In genomic region chr6:39417440-39417839, GRCh38 we compare ENCODE assay signal across 14 cellular contexts.
"Had no signal": no experiment of that assay in that cellular context is flagged by ENCODE, and none has a peak within 500 bp of the region (broad histone marks: within the 10 kb centered on the region; RNA-seq: fewer than 3 reads in every experiment).

No MANE protein-coding gene starts in this region.

- H3K4me3 ChIP-seq: esophagus squamous epithelium, heart left ventricle, left lung, uterus had no signal

- H3K4me1 Mint-ChIP-seq: activated CD4-positive, alpha-beta T cell treated with anti-CD3 and anti-CD28 coated beads, Interleukin-2, amount 10 ng/mL, durations not matched to agents 7 days and 5 days; activated naive CD4-positive, alpha-beta T cell treated with anti-CD3 and anti-CD28 coated beads, Interleukin-2, amount 10 ng/mL, durations not matched to agents 7 days and 5 days; memory B cell; nephron progenitor cell had no signal

- H3K9me3 ChIP-seq: esophagus squamous epithelium, heart left ventricle, left lung, uterus had no signal

- H3K4me1 ChIP-seq: left lung, uterus had no signal

- H3K27ac ChIP-seq: esophagus squamous epithelium, left lung, uterus had no signal

- H3K4me3 Mint-ChIP-seq: activated CD4-positive, alpha-beta T cell treated with anti-CD3 and anti-CD28 coated beads, Interleukin-2, amount 10 ng/mL, durations not matched to agents 7 days and 5 days; activated naive CD4-positive, alpha-beta T cell treated with anti-CD3 and anti-CD28 coated beads, Interleukin-2, amount 10 ng/mL, durations not matched to agents 7 days and 5 days; memory B cell; nephron progenitor cell; stimulated activated naive CD8-positive, alpha-beta T cell treated with anti-CD3 and anti-CD28 coated beads, Interleukin-15, Interleukin-2, amounts not matched to agents 100 ng/mL and 50 ng/mL, for 24 hours; T-helper 1 cell treated with Interleukin-12 subunit alpha and Interleukin-12 subunit beta and Interleukin-4 antibody, amounts not matched to agents 30 μg/mL and 1 μg/mL, for 36 hours; WTC11 had no signal

- H3K36me3 Mint-ChIP-seq: activated naive CD4-positive, alpha-beta T cell treated with anti-CD3 and anti-CD28 coated beads, Interleukin-2, amount 10 ng/mL, durations not matched to agents 7 days and 5 days; memory B cell; WTC11 had no signal

- H3K27me3 Mint-ChIP-seq: activated CD4-positive, alpha-beta T cell treated with anti-CD3 and anti-CD28 coated beads, Interleukin-2, amount 10 ng/mL, durations not matched to agents 7 days and 5 days had no signal

- DNase-seq: activated CD4-positive, alpha-beta T cell treated with anti-CD3 and anti-CD28 coated beads, Interleukin-2, amount 10 ng/mL, durations not matched to agents 7 days and 5 days; activated naive CD4-positive, alpha-beta T cell treated with anti-CD3 and anti-CD28 coated beads, Interleukin-2, amount 10 ng/mL, durations not matched to agents 7 days and 5 days; amygdala; esophagus squamous epithelium; heart left ventricle; left lung; nephron progenitor cell; stimulated activated CD4-positive, alpha-beta T cell treated with anti-CD3 and anti-CD28 coated beads, Interleukin-2, amount 100 ng/mL, for 48 hours; uterus had no signal

- ATAC-seq: heart left ventricle, left lung had no signal

- H3K9me3 Mint-ChIP-seq: activated CD4-positive, alpha-beta T cell treated with anti-CD3 and anti-CD28 coated beads, Interleukin-2, amount 10 ng/mL, durations not matched to agents 7 days and 5 days; activated naive CD4-positive, alpha-beta T cell treated with anti-CD3 and anti-CD28 coated beads, Interleukin-2, amount 10 ng/mL, durations not matched to agents 7 days and 5 days; activated T-helper 2 cell treated with anti-CD3 and anti-CD28 coated beads, Interferon-gamma antibody, Interleukin-2, Interleukin-4, amounts not matched to agents 10 μg/mL and 5 μg/mL and 100 μg/mL, durations not matched to agents 14 hours and 24 hours and 36 hours; memory B cell; nephron progenitor cell; stimulated activated naive CD8-positive, alpha-beta T cell treated with anti-CD3 and anti-CD28 coated beads, Interleukin-15, Interleukin-2, amounts not matched to agents 100 ng/mL and 50 ng/mL, for 24 hours; T-helper 1 cell treated with Interleukin-12 subunit alpha and Interleukin-12 subunit beta and Interleukin-4 antibody, amounts not matched to agents 30 μg/mL and 1 μg/mL, for 36 hours; WTC11 had no signal

- H3K27ac Mint-ChIP-seq: activated CD4-positive, alpha-beta T cell treated with anti-CD3 and anti-CD28 coated beads, Interleukin-2, amount 10 ng/mL, durations not matched to agents 7 days and 5 days; activated naive CD4-positive, alpha-beta T cell treated with anti-CD3 and anti-CD28 coated beads, Interleukin-2, amount 10 ng/mL, durations not matched to agents 7 days and 5 days; activated T-helper 2 cell treated with anti-CD3 and anti-CD28 coated beads, Interferon-gamma antibody, Interleukin-2, Interleukin-4, amounts not matched to agents 10 μg/mL and 5 μg/mL and 100 μg/mL, durations not matched to agents 14 hours and 24 hours and 36 hours; memory B cell; nephron progenitor cell; stimulated activated naive CD8-positive, alpha-beta T cell treated with anti-CD3 and anti-CD28 coated beads, Interleukin-15, Interleukin-2, amounts not matched to agents 100 ng/mL and 50 ng/mL, for 24 hours; T-helper 1 cell treated with Interleukin-12 subunit alpha and Interleukin-12 subunit beta and Interleukin-4 antibody, amounts not matched to agents 30 μg/mL and 1 μg/mL, for 36 hours; WTC11 had no signal

- H3K36me3 ChIP-seq: esophagus squamous epithelium, heart left ventricle, left lung, uterus had no signal

- H3K27me3 ChIP-seq: esophagus squamous epithelium, heart left ventricle, left lung, uterus had no signal
